ENCODE assay signal across 6 cellular contexts in genomic region chr9:136882947-136883283, GRCh38. TPM values are rescaled to one million over a fixed set of nuclear protein-coding genes. Genes with fewer than 3 reads are reported as not detected.
DNase-seq lines count a peak whose midpoint lies in the region; ATAC-seq and TF ChIP-seq lines count a peak whose summit lies in the region.
"Not testable (repeated sequence)": the region's sequence is repeated elsewhere in the genome, so short reads cannot be mapped to it uniquely, and the experiment has no call there.

No MANE protein-coding gene starts in this region.

- intact Hi-C loops in CD4-positive, alpha-beta T cell (cut with DNase I, micrococcal nuclease): loop anchor here in 1 of 2 experiments (2.0 kb wide), 1 partner anchor 40 kb away; the partner anchor contains the start of gene AJM1
- intact Hi-C loops in activated T-helper 1 cell treated with anti-CD3 and anti-CD28 coated beads, Interleukin-12 subunit alpha, Interleukin-12 subunit beta, Interleukin-2, Interleukin-4 antibody, amounts not matched to agents 30 ng/mL and 10 ng/mL and 1 ng/mL, durations not matched to agents 14 hours and 24 hours and 36 hours (cut with micrococcal nuclease): loop anchor here (1.0 to 5.0 kb wide), 5 partner anchors 17 to 346 kb away; partner anchors contain the start of genes EDF1, FBXW5 and PHPT1
- intact Hi-C loops in spleen (cut with DNase I; ENCODE audit: low total_unique reads): loop anchor here (10.0 kb wide), 1 partner anchor 62 kb away; the partner anchor contains the start of genes C8G and FBXW5

- POLR2A ChIA-PET in CD4-positive, alpha-beta T cell (lab: Charles Lee): interaction anchor here (1.4 to 2.6 kb wide), 2 partner anchors 13 to 20 kb away, joined by 4 to 15 read pairs; no protein-coding TSS in a partner anchor

- not testable (repeated sequence) for TF ChIP-seq CTCF in CD4-positive, alpha-beta T cell (IDR thresholded peaks at IDR 0.05); Peyer's patch (IDR thresholded peaks at IDR 0.05); spleen (IDR thresholded peaks at IDR 0.05 in 8 of 11, conservative IDR thresholded peaks at IDR 0.05 in 3 of 11)

- not testable (repeated sequence) for H3K27me3 ChIP-seq in CD4-positive, alpha-beta T cell (ENCODE audit: control insufficient read depth, insufficient read depth, low read length); Peyer's patch; spleen (replicated peaks in 1 of 7)

- DNase-seq in CD4-positive, alpha-beta T cell; Peyer's patch; activated T-helper 1 cell treated with anti-CD3 and anti-CD28 coated beads, Interleukin-12 subunit alpha, Interleukin-12 subunit beta, Interleukin-2, Interleukin-4 antibody, amounts not matched to agents 30 ng/mL and 10 ng/mL and 1 ng/mL, durations not matched to agents 14 hours and 24 hours and 36 hours (ENCODE audit: low spot score); central memory CD8-positive, alpha-beta T cell (ENCODE audit: low spot score in 2 of 2); memory B cell (ENCODE audit: low spot score in 2 of 2); spleen: not testable (repeated sequence)

- CTCF ChIA-PET in CD4-positive, alpha-beta T cell (lab: Charles Lee): interaction anchor here (1.0 to 3.4 kb wide), 5 partner anchors 11 to 61 kb away, joined by 3 to 18 read pairs (median 6); partner anchors contain the start of genes AJM1 and FBXW5

- H3K4me3 ChIP-seq in Peyer's patch (peak overlapping the region in 1 of 4 donors; percentile 38), spleen (peak overlapping the region in 1 of 8 donors; percentile 71)

- H3K9me3 ChIP-seq in CD4-positive, alpha-beta T cell (ENCODE audit: control insufficient read depth, low read length); Peyer's patch; spleen: not testable (repeated sequence)

- not testable (repeated sequence) for H3K36me3 ChIP-seq in Peyer's patch, spleen

- TF ChIP-seq POLR2A in Peyer's patch (IDR thresholded peaks at IDR 0.05); spleen (IDR thresholded peaks at IDR 0.05): not testable (repeated sequence)

- not testable (repeated sequence) for ATAC-seq in CD4-positive, alpha-beta T cell (ENCODE audit: poor library complexity); central memory CD8-positive, alpha-beta T cell (replicated peaks; ENCODE audit: extremely low read depth, poor library complexity, severe bottlenecking); memory B cell (ENCODE audit: low read depth)

- H3K27me3 Mint-ChIP-seq in CD4-positive, alpha-beta T cell; activated T-helper 1 cell treated with anti-CD3 and anti-CD28 coated beads, Interleukin-12 subunit alpha, Interleukin-12 subunit beta, Interleukin-2, Interleukin-4 antibody, amounts not matched to agents 30 ng/mL and 10 ng/mL and 1 ng/mL, durations not matched to agents 14 hours and 24 hours and 36 hours (ENCODE audit: insufficient read depth); central memory CD8-positive, alpha-beta T cell; memory B cell: not testable (repeated sequence)

- H3K4me1 ChIP-seq in Peyer's patch: peaks cover 0 to 40% (median 18%) of the 10 kb centered on the region in 4 donors
- H3K4me1 ChIP-seq in spleen: peaks cover 28 to 66% (median 47%) of the 10 kb centered on the region in 6 donors

- 72 to 84% (median 76%) methylated on average over 9 of the region's 9 CpGs for WGBS in spleen, 5 donors

- peak overlapping the region; percentile 77 for H3K27ac ChIP-seq in CD4-positive, alpha-beta T cell (ENCODE audit: low read depth, low read length)
- H3K27ac ChIP-seq in Peyer's patch: peak overlapping the region; percentile 73 to 81 (median 77)
- H3K27ac ChIP-seq in spleen: peak overlapping the region; percentile 69 to 89 (median 81)

- not testable (repeated sequence) for H3K9me3 Mint-ChIP-seq in CD4-positive, alpha-beta T cell; activated T-helper 1 cell treated with anti-CD3 and anti-CD28 coated beads, Interleukin-12 subunit alpha, Interleukin-12 subunit beta, Interleukin-2, Interleukin-4 antibody, amounts not matched to agents 30 ng/mL and 10 ng/mL and 1 ng/mL, durations not matched to agents 14 hours and 24 hours and 36 hours; central memory CD8-positive, alpha-beta T cell; memory B cell

- peak overlapping the region; percentile 93 for H3K27ac Mint-ChIP-seq in CD4-positive, alpha-beta T cell
- H3K27ac Mint-ChIP-seq in activated T-helper 1 cell treated with anti-CD3 and anti-CD28 coated beads, Interleukin-12 subunit alpha, Interleukin-12 subunit beta, Interleukin-2, Interleukin-4 antibody, amounts not matched to agents 30 ng/mL and 10 ng/mL and 1 ng/mL, durations not matched to agents 14 hours and 24 hours and 36 hours: peak overlapping the region; percentile 91
- peak overlapping the region; percentile 87 for H3K27ac Mint-ChIP-seq in central memory CD8-positive, alpha-beta T cell (ENCODE audit: low read depth)
- H3K27ac Mint-ChIP-seq in memory B cell: peak overlapping the region; percentile 90

- peaks cover 26% of the 10 kb centered on the region for H3K4me1 Mint-ChIP-seq in CD4-positive, alpha-beta T cell (ENCODE audit: low read depth)
- H3K4me1 Mint-ChIP-seq in activated T-helper 1 cell treated with anti-CD3 and anti-CD28 coated beads, Interleukin-12 subunit alpha, Interleukin-12 subunit beta, Interleukin-2, Interleukin-4 antibody, amounts not matched to agents 30 ng/mL and 10 ng/mL and 1 ng/mL, durations not matched to agents 14 hours and 24 hours and 36 hours (ENCODE audit: low read depth): peaks cover 44% of the 10 kb centered on the region
- H3K4me1 Mint-ChIP-seq in central memory CD8-positive, alpha-beta T cell: peaks cover 20% of the 10 kb centered on the region
- H3K4me1 Mint-ChIP-seq in memory B cell: peaks cover 18% of the 10 kb centered on the region

- not testable (repeated sequence) for H3K36me3 Mint-ChIP-seq in CD4-positive, alpha-beta T cell (ENCODE audit: low read depth); activated T-helper 1 cell treated with anti-CD3 and anti-CD28 coated beads, Interleukin-12 subunit alpha, Interleukin-12 subunit beta, Interleukin-2, Interleukin-4 antibody, amounts not matched to agents 30 ng/mL and 10 ng/mL and 1 ng/mL, durations not matched to agents 14 hours and 24 hours and 36 hours (ENCODE audit: low read depth); central memory CD8-positive, alpha-beta T cell (ENCODE audit: insufficient read depth); memory B cell

- peak overlapping the region; percentile 83 for H3K4me3 Mint-ChIP-seq in CD4-positive, alpha-beta T cell
- H3K4me3 Mint-ChIP-seq in activated T-helper 1 cell treated with anti-CD3 and anti-CD28 coated beads, Interleukin-12 subunit alpha, Interleukin-12 subunit beta, Interleukin-2, Interleukin-4 antibody, amounts not matched to agents 30 ng/mL and 10 ng/mL and 1 ng/mL, durations not matched to agents 14 hours and 24 hours and 36 hours: peak overlapping the region; percentile 77
- H3K4me3 Mint-ChIP-seq in central memory CD8-positive, alpha-beta T cell: peak overlapping the region; percentile 78
- peak overlapping the region; percentile 86 for H3K4me3 Mint-ChIP-seq in memory B cell

RNA-seq across cellular contexts. Expression of gene TRAF2, which starts 3.4 kb away (rescaled TPM):
- total RNA-seq in CD4-positive, alpha-beta T cell: 10 to 100 TPM; 10.6 to 11.6 TPM
- total RNA-seq in Peyer's patch: 10 to 100 TPM; 17.5 to 75.1 (median 22.2) TPM
- total RNA-seq in activated T-helper 1 cell treated with anti-CD3 and anti-CD28 coated beads, Interleukin-12 subunit alpha, Interleukin-12 subunit beta, Interleukin-2, Interleukin-4 antibody, amounts not matched to agents 30 ng/mL and 10 ng/mL and 1 ng/mL, durations not matched to agents 14 hours and 24 hours and 36 hours: 67.4 and 76.3 TPM in 2 replicates
- total RNA-seq in spleen: 10 to 100 TPM; 14.9 to 49.7 (median 29.6) TPM
- polyA plus RNA-seq in spleen: 10 to 100 TPM; 13.6 to 23.1 (median 19.6) TPM

RNA-seq across cellular contexts. Expression of gene EDF1, which starts 16.8 kb away (rescaled TPM):
- 100 to 1,000 TPM; 215 to 220 TPM for total RNA-seq in CD4-positive, alpha-beta T cell
- 100 to 1,000 TPM; 299 to 676 (median 475) TPM for total RNA-seq in Peyer's patch
- total RNA-seq in activated T-helper 1 cell treated with anti-CD3 and anti-CD28 coated beads, Interleukin-12 subunit alpha, Interleukin-12 subunit beta, Interleukin-2, Interleukin-4 antibody, amounts not matched to agents 30 ng/mL and 10 ng/mL and 1 ng/mL, durations not matched to agents 14 hours and 24 hours and 36 hours: 410 and 418 TPM in 2 replicates
- total RNA-seq in spleen: 100 to 1,000 TPM; 184 to 241 (median 225) TPM
- 100 to 1,000 TPM; 347 to 462 (median 441) TPM for polyA plus RNA-seq in spleen

RNA-seq across cellular contexts. Expression of gene MAMDC4, which starts 30.8 kb away (rescaled TPM):
- 1 to 10 TPM; 2.2 to 3.4 TPM for total RNA-seq in CD4-positive, alpha-beta T cell
- total RNA-seq in Peyer's patch: 10 to 100 TPM; 30.8 to 50.4 (median 41.4) TPM
- 18.2 and 23.6 TPM in 2 replicates for total RNA-seq in activated T-helper 1 cell treated with anti-CD3 and anti-CD28 coated beads, Interleukin-12 subunit alpha, Interleukin-12 subunit beta, Interleukin-2, Interleukin-4 antibody, amounts not matched to agents 30 ng/mL and 10 ng/mL and 1 ng/mL, durations not matched to agents 14 hours and 24 hours and 36 hours
- 10 to 100 TPM in 5 of 7 donors, 1 to 10 TPM in 2; 5.4 to 20.8 (median 11.3) TPM for total RNA-seq in spleen
- polyA plus RNA-seq in spleen: 10 to 100 TPM in 2 of 3 donors, 1 to 10 TPM in 1; 4.9 to 32.0 (median 12.7) TPM

RNA-seq across cellular contexts. Expression of gene PHPT1, which starts 33.7 kb away (rescaled TPM):
- total RNA-seq in CD4-positive, alpha-beta T cell: 10 to 100 TPM; 13.6 to 17.8 TPM
- total RNA-seq in Peyer's patch: 100 to 1,000 TPM in 2 of 4 donors, 10 to 100 TPM in 2; 66.0 to 120 (median 96.5) TPM
- total RNA-seq in activated T-helper 1 cell treated with anti-CD3 and anti-CD28 coated beads, Interleukin-12 subunit alpha, Interleukin-12 subunit beta, Interleukin-2, Interleukin-4 antibody, amounts not matched to agents 30 ng/mL and 10 ng/mL and 1 ng/mL, durations not matched to agents 14 hours and 24 hours and 36 hours: 134 and 139 TPM in 2 replicates
- 10 to 100 TPM; 32.3 to 71.0 (median 63.3) TPM for total RNA-seq in spleen
- polyA plus RNA-seq in spleen: 100 to 1,000 TPM in 2 of 3 donors, 10 to 100 TPM in 1; 95.9 to 117 (median 106) TPM

RNA-seq across cellular contexts. Expression of gene AJM1, which starts 40.6 kb away (rescaled TPM):
- total RNA-seq in CD4-positive, alpha-beta T cell: 1 to 10 TPM; 1.1 to 1.2 TPM
- total RNA-seq in Peyer's patch (10 to 100 TPM in 2 of 4 donors, 1 to 10 TPM in 2; 4.1 to 17.4 (median 9.2) TPM), spleen (10 to 100 TPM in 1 of 7 donors, 1 to 10 TPM in 6; 3.3 to 13.1 (median 6.3) TPM)
- 5.1 and 5.8 TPM in 2 replicates for total RNA-seq in activated T-helper 1 cell treated with anti-CD3 and anti-CD28 coated beads, Interleukin-12 subunit alpha, Interleukin-12 subunit beta, Interleukin-2, Interleukin-4 antibody, amounts not matched to agents 30 ng/mL and 10 ng/mL and 1 ng/mL, durations not matched to agents 14 hours and 24 hours and 36 hours
- 1 to 10 TPM in 2 of 3 donors, under 1 TPM in 1; 0.91 to 3.9 (median 1.0) TPM for polyA plus RNA-seq in spleen
